In the genomic region with DNA sequence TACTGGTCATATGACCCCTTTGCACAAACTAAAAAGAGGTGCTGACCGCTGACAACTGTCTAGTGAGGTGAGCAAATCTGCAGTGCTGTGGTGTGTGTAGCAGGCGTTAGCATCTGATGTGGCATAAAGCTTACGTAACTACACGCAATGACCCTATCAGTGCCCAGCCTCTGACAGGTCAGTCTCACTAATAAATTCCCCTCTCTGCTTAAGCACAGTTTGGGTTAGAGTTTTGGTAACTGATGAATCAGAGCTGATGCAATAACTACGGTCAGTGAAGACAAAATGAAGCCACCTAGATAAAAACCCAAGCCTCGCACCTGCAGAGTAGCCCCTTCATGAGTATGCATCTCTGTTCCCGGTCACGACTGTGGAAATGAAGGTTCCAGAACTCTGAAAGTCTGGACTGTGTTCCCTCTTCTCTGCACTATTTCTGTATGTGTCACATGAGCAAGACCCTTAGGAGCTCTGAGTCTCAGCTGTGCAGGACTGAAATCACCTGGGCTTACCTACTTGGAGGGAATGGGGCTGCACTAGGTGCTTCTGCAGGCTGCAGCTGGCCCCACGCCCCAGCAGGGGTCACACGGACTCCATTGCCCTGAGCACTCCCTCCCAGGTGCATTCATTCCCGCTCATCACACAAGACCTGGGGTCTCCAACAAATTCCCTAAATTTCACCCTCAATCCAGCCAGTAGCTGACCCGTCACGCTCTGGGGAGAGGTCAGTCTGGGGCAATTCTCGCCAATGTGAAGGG, we compare ENCODE assay signal across 1 cellular context.
TF ChIP-seq lines count a peak whose summit lies in the region.

No MANE protein-coding gene starts in this region.

TF ChIP-seq in GM12878, 131 proteins besides CTCF, POLR2A, EP300 and RAD21:
- no peak for TF ChIP-seq ZZZ3 (IDR thresholded peaks at IDR 0.05; ENCODE audit: control insufficient read depth, insufficient read length, low read depth)
- TF ChIP-seq CEBPB (IDR thresholded peaks at IDR 0.05; ENCODE audit: borderline replicate concordance in 1 of 2, low read depth in 2 of 2, low read length in 2 of 2): no peak
- no peak for TF ChIP-seq CHD1 (IDR thresholded peaks at IDR 0.05; ENCODE audit: low read depth, low read length)
- TF ChIP-seq, protein P1, sequence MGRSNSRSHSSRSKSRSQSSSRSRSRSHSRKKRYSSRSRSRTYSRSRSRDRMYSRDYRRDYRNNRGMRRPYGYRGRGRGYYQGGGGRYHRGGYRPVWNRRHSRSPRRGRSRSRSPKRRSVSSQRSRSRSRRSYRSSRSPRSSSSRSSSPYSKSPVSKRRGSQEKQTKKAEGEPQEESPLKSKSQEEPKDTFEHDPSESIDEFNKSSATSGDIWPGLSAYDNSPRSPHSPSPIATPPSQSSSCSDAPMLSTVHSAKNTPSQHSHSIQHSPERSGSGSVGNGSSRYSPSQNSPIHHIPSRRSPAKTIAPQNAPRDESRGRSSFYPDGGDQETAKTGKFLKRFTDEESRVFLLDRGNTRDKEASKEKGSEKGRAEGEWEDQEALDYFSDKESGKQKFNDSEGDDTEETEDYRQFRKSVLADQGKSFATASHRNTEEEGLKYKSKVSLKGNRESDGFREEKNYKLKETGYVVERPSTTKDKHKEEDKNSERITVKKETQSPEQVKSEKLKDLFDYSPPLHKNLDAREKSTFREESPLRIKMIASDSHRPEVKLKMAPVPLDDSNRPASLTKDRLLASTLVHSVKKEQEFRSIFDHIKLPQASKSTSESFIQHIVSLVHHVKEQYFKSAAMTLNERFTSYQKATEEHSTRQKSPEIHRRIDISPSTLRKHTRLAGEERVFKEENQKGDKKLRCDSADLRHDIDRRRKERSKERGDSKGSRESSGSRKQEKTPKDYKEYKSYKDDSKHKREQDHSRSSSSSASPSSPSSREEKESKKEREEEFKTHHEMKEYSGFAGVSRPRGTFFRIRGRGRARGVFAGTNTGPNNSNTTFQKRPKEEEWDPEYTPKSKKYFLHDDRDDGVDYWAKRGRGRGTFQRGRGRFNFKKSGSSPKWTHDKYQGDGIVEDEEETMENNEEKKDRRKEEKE (IDR thresholded peaks at IDR 0.05): no peak
- no peak for TF ChIP-seq NFYA (IDR thresholded peaks at IDR 0.05; ENCODE audit: borderline replicate concordance, low read depth, low read length)
